ENCODE assay signal across 26 cellular contexts in the genomic region with DNA sequence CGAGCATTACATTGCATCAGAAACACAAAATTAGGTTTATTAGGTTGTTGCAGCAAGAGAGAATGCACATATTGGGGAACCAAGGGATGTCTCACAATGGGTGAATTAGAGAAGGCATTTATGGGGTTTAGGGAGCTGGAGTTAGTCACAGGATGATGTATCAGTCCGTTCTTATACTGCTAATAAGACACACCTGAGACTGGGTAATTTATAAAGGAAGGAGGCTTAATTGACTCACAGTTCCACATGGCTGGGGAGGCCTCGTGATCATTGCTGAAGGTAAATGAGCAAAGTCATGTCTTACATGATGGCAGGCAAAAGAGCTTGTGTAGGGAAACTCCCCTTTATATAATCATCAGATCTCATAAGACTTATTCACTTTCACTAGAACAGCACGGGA.
"Had no signal": no experiment of that assay in that cellular context is flagged by ENCODE, and none has a peak within 500 bp of the region (broad histone marks: within the 10 kb centered on the region; RNA-seq: fewer than 3 reads in every experiment).

No MANE protein-coding gene starts in this region.

- H3K4me1 ChIP-seq: SJSA1 had no signal

- H3K27ac ChIP-seq: brain microvascular endothelial cell, SJSA1 had no signal

- FAIRE-seq: TTC549 had no signal

- H3K27me3 ChIP-seq: brain microvascular endothelial cell, MG63, SJSA1 had no signal

- H3K36me3 ChIP-seq: brain microvascular endothelial cell, MG63, SJSA1 had no signal

- H3K4me3 ChIP-seq: MG63, SJSA1 had no signal

- ATAC-seq: activated T-cell treated with anti-CD3 and anti-CD28 coated beads, Interleukin-2, amount 50 U/mL, for 4 hours; Panc1 had no signal

- DNase-seq: activated CD4-positive, alpha-beta memory T cell treated with anti-CD3 and anti-CD28 coated beads for 36 hours; activated CD4-positive, alpha-beta T cell treated with anti-CD3 and anti-CD28 coated beads, Interleukin-2, amount 10 ng/mL, durations not matched to agents 7 days and 5 days; activated CD8-positive, alpha-beta memory T cell treated with anti-CD3 and anti-CD28 coated beads, Interleukin-2, amount 50 U/mL, for 4 hours; activated effector memory CD4-positive, alpha-beta T cell treated with Interleukin-2 at 50 U/mL for 16 hours; activated naive CD4-positive, alpha-beta T cell; activated naive CD4-positive, alpha-beta T cell treated with anti-CD3 and anti-CD28 coated beads, Interleukin-2, amount 50 U/mL, for 16 hours; activated naive CD8-positive, alpha-beta T cell treated with anti-CD3 and anti-CD28 coated beads for 36 hours; activated T-cell treated with anti-CD3 and anti-CD28 coated beads for 4 hours; activated T-cell treated with anti-CD3 and anti-CD28 coated beads, Interleukin-2, amount 50 U/mL, for 4 hours; amniotic stem cell; aorta; brain microvascular endothelial cell; Kasumi-1; MG63; NCI-H1048; NCI-H1105 treated with DMSO at 0.1 percent for 48 hours; NCI-H1436; NCI-H1694; NCI-H2029; NCI-H345; NCI-H524 treated with DMSO at 0.1 percent for 48 hours; SHP77 treated with DMSO at 0.1 percent for 48 hours; SK-N-SH had no signal
